ENCODE assay signal across 24 cellular contexts in genomic region chr10:60346661-60347060, GRCh38.
DNase-seq lines count a peak whose midpoint lies in the region; ATAC-seq and TF ChIP-seq lines count a peak whose summit lies in the region.
"Had no signal": no experiment of that assay in that cellular context is flagged by ENCODE, and none has a peak within 500 bp of the region (broad histone marks: within the 10 kb centered on the region; RNA-seq: fewer than 3 reads in every experiment).

No MANE protein-coding gene starts in this region.

- H3K36me3 ChIP-seq in DOHH2 (ENCODE audit: control insufficient read depth, low read length) = peaks cover 49% of the 10 kb centered on the region
- H3K36me3 ChIP-seq: HAP-1, MG63 had no signal

- no peak for TF ChIP-seq CTCF in DOHH2 (IDR thresholded peaks at IDR 0.05; ENCODE audit: low read depth, low read length, poor library complexity, severe bottlenecking)
- no peak for TF ChIP-seq CTCF in epithelial cell of esophagus (IDR thresholded peaks at IDR 0.05; ENCODE audit: insufficient read depth, low read depth, low read length, missing control alignments)

- H3K27me3 ChIP-seq in DOHH2 (ENCODE audit: control insufficient read depth, low read length) = no peaks in the 10 kb centered on the region
- H3K27me3 ChIP-seq: MG63 had no signal

- no peaks in the 10 kb centered on the region for H4K20me1 ChIP-seq in DOHH2 (ENCODE audit: control insufficient read depth, insufficient read depth, low read depth, low read length)

- peaks cover 100% of the 10 kb centered on the region for H3K4me1 ChIP-seq in DOHH2 (ENCODE audit: control insufficient read depth, low read length)

- H3F3A ChIP-seq in DOHH2 (ENCODE audit: control insufficient read depth, insufficient read depth) = peaks cover 13% of the 10 kb centered on the region

- peak overlapping the region; percentile 33 for H3K4me2 ChIP-seq in DOHH2 (ENCODE audit: low read length)
- H3K4me2 ChIP-seq: GM23338 had no signal

- H3K27ac ChIP-seq in DOHH2 (ENCODE audit: low read depth, low read length) (peak overlapping the region; percentile 2; the same call in 1 of the 2 replicates), angular gyrus (ENCODE audit: low read depth, low read length) (peak overlapping the region; percentile 24), substantia nigra (ENCODE audit: low read depth, low read length, poor library complexity, severe bottlenecking) (peak overlapping the region; percentile 96)
- H3K27ac ChIP-seq: HL-60, RWPE1 had no signal

- no peaks in the 10 kb centered on the region for H3K9me2 ChIP-seq in DOHH2 (replicated peaks; ENCODE audit: control insufficient read depth, low read length)

- H3K4me3 ChIP-seq in DOHH2 (ENCODE audit: low read length) (peak overlapping the region; percentile 2; the same call in 1 of the 2 replicates), epithelial cell of esophagus (ENCODE audit: low read length) (no peak overlapping the region)
- H3K4me3 ChIP-seq: GM23338, HAP-1, MG63 had no signal

- no peaks in the 10 kb centered on the region for H3K9me3 ChIP-seq in DOHH2 (ENCODE audit: control insufficient read depth, insufficient read depth, low read length)
- H3K9me3 ChIP-seq: HAP-1, MG63 had no signal

- no peak for ATAC-seq in HG03159 (IDR thresholded peaks at IDR 0.05; ENCODE audit: unreplicated experiment)
- ATAC-seq: GM23338, Panc1 had no signal

- DNase-seq in epithelial cell of esophagus (ENCODE audit: low read depth) (peak; percentile 2), substantia nigra (lab: John Stamatoyannopoulos, UW) (no peak), NOMO-1 (lab: John Stamatoyannopoulos, UW; ENCODE audit: unreplicated experiment in 2 of 2) (no peak), iPS-NIHi7 (ENCODE audit: extremely low spot score) (no peak)
- DNase-seq: 8988T; ACHN; CD4-positive, CD25-positive, alpha-beta regulatory T cell; DMS153; DND-41; HFFc6; KG1; MG63; NCI-H2081; NCI-H2227 treated with DMSO at 0.1 percent for 48 hours; NCI-H526 treated with DMSO at 0.1 percent for 48 hours; SHP77 had no signal

- H3K79me2 ChIP-seq in DOHH2 (ENCODE audit: control insufficient read depth, low read length) = peaks cover 92% of the 10 kb centered on the region

Comparison
In these comparisons a context has a peak if more than half of its experiments do, and no peak if none do; other contexts are left out.
1. H3K27ac ChIP-seq: peak in every context shown above with its lines; median percentile 96 in substantia nigra; 24 in angular gyrus; 2 in DOHH2.